ENCODE assay signal across 8 cellular contexts in genomic region chr16:81181013-81181720, GRCh38. TPM values are rescaled to one million over a fixed set of nuclear protein-coding genes. Genes with fewer than 3 reads are reported as not detected.
DNase-seq lines count a peak whose midpoint lies in the region; ATAC-seq and TF ChIP-seq lines count a peak whose summit lies in the region.

No MANE protein-coding gene starts in this region.

- H3K9me3 Mint-ChIP-seq in mesothelial cell of epicardium: no peaks in the 10 kb centered on the region
- H3K9me3 Mint-ChIP-seq in activated naive CD4-positive, alpha-beta T cell treated with anti-CD3 and anti-CD28 coated beads, Interleukin-2, amount 50 U/mL, for 72 hours: no peaks in the 10 kb centered on the region
- H3K9me3 Mint-ChIP-seq in CD4-positive, alpha-beta memory T cell: peaks cover 0 to 4% (median 0%) of the 10 kb centered on the region in 8 donors

- no peak overlapping the region for H3K4me3 ChIP-seq in epithelial cell of esophagus (ENCODE audit: low read length)
- no peak overlapping the region for H3K4me3 ChIP-seq in CD4-positive, alpha-beta memory T cell (ENCODE audit: low read length in 2 of 2)

- no peaks in the 10 kb centered on the region for H3K4me1 ChIP-seq in CD4-positive, alpha-beta memory T cell (ENCODE audit: insufficient read depth, low read length)

- peaks cover 13% of the 10 kb centered on the region for H3K4me1 Mint-ChIP-seq in mesothelial cell of epicardium
- peaks cover 0 to 2% (median under 1%) of the 10 kb centered on the region in 4 donors for H3K4me1 Mint-ChIP-seq in CD4-positive, alpha-beta memory T cell

- no peaks in the 10 kb centered on the region for H3K36me3 ChIP-seq in CD4-positive, alpha-beta memory T cell (ENCODE audit: insufficient read depth, low read length)

- POLR2A ChIA-PET in CD4-positive, alpha-beta memory T cell (lab: Charles Lee; ENCODE audit: partially characterized antibody): no interaction called here

- H3K9me3 ChIP-seq in CD4-positive, alpha-beta memory T cell (ENCODE audit: control insufficient read depth in 1 of 2, low read length in 2 of 2): no peaks in the 10 kb centered on the region

- CTCF ChIA-PET in CD4-positive, alpha-beta memory T cell (lab: Charles Lee; ENCODE audit: partially characterized antibody): no interaction called here

- TF ChIP-seq CTCF in epithelial cell of esophagus (IDR thresholded peaks at IDR 0.05; ENCODE audit: insufficient read depth, low read depth, low read length, missing control alignments) (no peak), mesothelial cell of epicardium (IDR thresholded peaks at IDR 0.05; ENCODE audit: unreplicated experiment) (no peak)

- H3K4me3 Mint-ChIP-seq in mesothelial cell of epicardium: peak overlapping the region; percentile 43
- no peak overlapping the region for H3K4me3 Mint-ChIP-seq in CD4-positive, alpha-beta memory T cell

- H3K27me3 Mint-ChIP-seq in mesothelial cell of epicardium (ENCODE audit: low read depth): no peaks in the 10 kb centered on the region
- peaks cover 1 to 10% of the 10 kb centered on the region in 2 donors for H3K27me3 Mint-ChIP-seq in CD4-positive, alpha-beta memory T cell

- H3K27ac ChIP-seq in CD4-positive, alpha-beta memory T cell (ENCODE audit: low read depth, low read length): no peak overlapping the region

- peak overlapping the region; percentile 95 for H3K27ac Mint-ChIP-seq in mesothelial cell of epicardium
- no peak overlapping the region for H3K27ac Mint-ChIP-seq in activated naive CD4-positive, alpha-beta T cell treated with anti-CD3 and anti-CD28 coated beads, Interleukin-2, amount 50 U/mL, for 72 hours
- H3K27ac Mint-ChIP-seq in CD4-positive, alpha-beta memory T cell: no peak overlapping the region

- DNase-seq in ELF-1 (ENCODE audit: low read depth, low spot score): peak; percentile 97
- peak; percentile 61 for DNase-seq in NCI-H510A (lab: John Stamatoyannopoulos, UW)
- DNase-seq in epithelial cell of esophagus (ENCODE audit: low read depth): peak; percentile 97
- peak; percentile 56 to 81 for DNase-seq in mesothelial cell of epicardium (ENCODE audit: low spot score in 2 of 2, unreplicated experiment in 2 of 2)
- no peak for DNase-seq in activated naive CD4-positive, alpha-beta T cell treated with anti-CD3 and anti-CD28 coated beads, Interleukin-2, amount 50 U/mL, for 72 hours (ENCODE audit: low spot score in 2 of 2)
- no peak for DNase-seq in CD4-positive, alpha-beta memory T cell
- DNase-seq in activated gamma-delta T cell treated with Interleukin-2 at 50 U/mL for 16 hours: no peak

- intact Hi-C loops in CD4-positive, alpha-beta memory T cell (cut with micrococcal nuclease): no loop called here

- H3K36me3 Mint-ChIP-seq in mesothelial cell of epicardium: no peaks in the 10 kb centered on the region
- H3K36me3 Mint-ChIP-seq in activated naive CD4-positive, alpha-beta T cell treated with anti-CD3 and anti-CD28 coated beads, Interleukin-2, amount 50 U/mL, for 72 hours: no peaks in the 10 kb centered on the region
- no peaks in the 10 kb centered on the region for H3K36me3 Mint-ChIP-seq in CD4-positive, alpha-beta memory T cell

- ATAC-seq in activated naive CD4-positive, alpha-beta T cell treated with anti-CD3 and anti-CD28 coated beads, Interleukin-2, amount 50 U/mL, for 72 hours: no peak
- ATAC-seq in HG03354 (IDR thresholded peaks at IDR 0.05; ENCODE audit: poor library complexity, severe bottlenecking, unreplicated experiment): no peak

- H3K27me3 ChIP-seq in CD4-positive, alpha-beta memory T cell (ENCODE audit: insufficient read depth, low read length): peaks cover 4% of the 10 kb centered on the region

RNA-seq across cellular contexts. Expression of gene BCO1, which starts 57.3 kb away (rescaled TPM):
- total RNA-seq in mesothelial cell of epicardium: not detected in 3 replicates
- total RNA-seq in activated naive CD4-positive, alpha-beta T cell treated with anti-CD3 and anti-CD28 coated beads, Interleukin-2, amount 50 U/mL, for 72 hours: not detected
- total RNA-seq in CD4-positive, alpha-beta memory T cell: not detected
- polyA plus RNA-seq in CD4-positive, alpha-beta memory T cell: not detected

Comparison
In these comparisons a context has a peak if more than half of its experiments do, and no peak if none do; other contexts are left out.
1. DNase-seq: peak in ELF-1 (single experiment), NCI-H510A (single experiment), epithelial cell of esophagus (single experiment) and mesothelial cell of epicardium (2 of 2); none in activated naive CD4-positive, alpha-beta T cell treated with anti-CD3 and anti-CD28 coated beads, Interleukin-2, amount 50 U/mL, for 72 hours (0 of 2), CD4-positive, alpha-beta memory T cell (0 of 5) and activated gamma-delta T cell treated with Interleukin-2 at 50 U/mL for 16 hours (single experiment).